In genomic region chr12:94287245-94287628, GRCh38 we compare ENCODE assay signal across 12 cellular contexts.
"Had no signal": no experiment of that assay in that cellular context is flagged by ENCODE, and none has a peak within 500 bp of the region (broad histone marks: within the 10 kb centered on the region; RNA-seq: fewer than 3 reads in every experiment).

No MANE protein-coding gene starts in this region.

- H3K79me2 ChIP-seq: parathyroid adenoma had no signal

- H3K27ac ChIP-seq: esophagus squamous epithelium, parathyroid adenoma had no signal

- H3K27me3 ChIP-seq: thyroid gland had no signal

- H3K36me3 ChIP-seq: esophagus squamous epithelium, thyroid gland had no signal

- ATAC-seq: activated T-cell treated with anti-CD3 and anti-CD28 coated beads, Interleukin-2, amount 50 U/mL, for 72 hours; natural killer cell had no signal

- H3K9me3 Mint-ChIP-seq: activated naive CD8-positive, alpha-beta T cell treated with anti-CD3 and anti-CD28 coated beads for 36 hours; activated T-cell treated with anti-CD3 and anti-CD28 coated beads, Interleukin-2, amount 50 U/mL, for 72 hours; natural killer cell had no signal

- H3K9me3 ChIP-seq: esophagus squamous epithelium, thyroid gland had no signal

- H3K4me3 Mint-ChIP-seq: activated naive CD8-positive, alpha-beta T cell treated with anti-CD3 and anti-CD28 coated beads for 36 hours; activated T-cell treated with anti-CD3 and anti-CD28 coated beads, Interleukin-2, amount 50 U/mL, for 72 hours; natural killer cell had no signal

- DNase-seq: activated CD4-positive, alpha-beta T cell treated with anti-CD3 and anti-CD28 coated beads, Interleukin-2, amount 50 U/mL, for 48 hours; activated CD4-positive, CD25-positive, alpha-beta regulatory T cell treated with anti-CD3 and anti-CD28 coated beads, Interleukin-2, amount 50 U/mL, for 72 hours; activated gamma-delta T cell treated with Interleukin-2 at 50 U/mL for 16 hours; activated naive CD8-positive, alpha-beta T cell treated with anti-CD3 and anti-CD28 coated beads for 36 hours; activated T-cell treated with anti-CD3 and anti-CD28 coated beads, Interleukin-2, amount 50 U/mL, for 72 hours; esophagus squamous epithelium; foreskin fibroblast; glutamatergic neuron; natural killer cell had no signal

- H2AFZ ChIP-seq: parathyroid adenoma had no signal

- H3K4me3 ChIP-seq: esophagus squamous epithelium, lung, thyroid gland had no signal

- H3K36me3 Mint-ChIP-seq: natural killer cell had no signal

- H3K27ac Mint-ChIP-seq: activated T-cell treated with anti-CD3 and anti-CD28 coated beads, Interleukin-2, amount 50 U/mL, for 72 hours had no signal

- H3K4me1 ChIP-seq: parathyroid adenoma had no signal

- H3K9ac ChIP-seq: parathyroid adenoma had no signal

- H3K27me3 Mint-ChIP-seq: activated naive CD8-positive, alpha-beta T cell treated with anti-CD3 and anti-CD28 coated beads for 36 hours had no signal
